Comparison of ENCODE assay signal across 8 cellular contexts in the genomic region with DNA sequence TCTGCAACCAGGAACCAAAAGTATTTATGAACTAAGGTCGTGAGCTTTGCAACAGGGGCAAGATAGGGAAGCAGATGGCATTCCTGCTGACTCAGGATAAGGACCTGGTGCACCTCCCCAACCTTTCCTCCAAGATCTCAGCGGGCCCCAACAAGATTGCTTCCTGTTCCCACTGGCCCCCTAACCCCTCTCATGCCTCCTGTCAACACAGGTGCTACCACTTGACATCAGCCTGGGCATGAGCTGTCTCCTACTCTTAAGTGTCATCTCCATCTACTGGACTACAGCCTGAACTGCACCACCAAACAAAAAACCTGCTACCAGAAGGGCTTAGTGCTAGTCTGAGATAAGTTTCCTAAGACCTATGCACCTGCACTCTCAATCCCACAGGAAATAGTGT. TPM values are rescaled to one million over a fixed set of nuclear protein-coding genes. Genes with fewer than 3 reads are reported as not detected.
DNase-seq lines count a peak whose midpoint lies in the region; ATAC-seq, FAIRE-seq and TF ChIP-seq lines count a peak whose summit lies in the region.

No MANE protein-coding gene starts in this region.

- intact Hi-C loops in mucosa of descending colon (cut with DNase I, micrococcal nuclease), result no loop called here
- intact Hi-C loops in uterus (cut with DNase I; ENCODE audit: low total_unique reads), result no loop called here

- in situ Hi-C loops in brain microvascular endothelial cell (cut with HindIII; ENCODE audit: low pct_ligation_motif_present, low sequenced_read_pairs), result no loop called here

- no peak for FAIRE-seq in H54 (lab: Jason Lieb, UNC)

- ATAC-seq in mucosa of descending colon (peak; percentile 77), HG03196 (IDR thresholded peaks at IDR 0.05; ENCODE audit: unreplicated experiment) (no peak)

- H3K27me3 ChIP-seq in brain microvascular endothelial cell (replicated peaks) (no peaks in the 10 kb centered on the region), uterus (no peaks in the 10 kb centered on the region)

- CTCF ChIA-PET in AG04449 (lab: Yijun Ruan, JAX), result interaction anchor here (0.7 to 3.4 kb wide), 5 partner anchors 10 to 481 kb away, joined by 3 to 13 read pairs (median 3); no protein-coding TSS in a partner anchor

- H3K9me3 ChIP-seq in mucosa of descending colon, result peaks cover 10% of the 10 kb centered on the region
- no peaks in the 10 kb centered on the region for H3K9me3 ChIP-seq in uterus

- H3K4me3 ChIP-seq in AG04449 (ENCODE audit: low read depth, low read length) (no peak overlapping the region), brain microvascular endothelial cell (ENCODE audit: low read depth, low read length) (no peak overlapping the region), mucosa of descending colon (no peak overlapping the region), uterus (no peak overlapping the region)

- TF ChIP-seq CTCF in AG04449 (IDR thresholded peaks at IDR 0.05; ENCODE audit: insufficient read depth, low read length, missing control alignments) (peak; percentile 53), GM10266 (IDR thresholded peaks at IDR 0.05; ENCODE audit: control insufficient read depth, insufficient read depth, low read depth, missing control alignments) (peak; percentile 42), brain microvascular endothelial cell (IDR thresholded peaks at IDR 0.05; ENCODE audit: low read depth, low read length, missing control alignments) (peak; percentile 77), mucosa of descending colon (IDR thresholded peaks at IDR 0.05) (no peak), uterus (IDR thresholded peaks at IDR 0.05) (no peak)

- DNase-seq in AG04449 (ENCODE audit: low read depth, low spot score) (peak; percentile 5), GM10266 (ENCODE audit: extremely low spot score) (peak; percentile 38), NCI-H2171 treated with DMSO at 0.1 percent for 48 hours (lab: John Stamatoyannopoulos, UW) (peak; percentile 74), brain microvascular endothelial cell (peak; percentile 35), mucosa of descending colon (peak in 1 of 3 donors; percentile 38), uterus (no peak), H54 (ENCODE audit: insufficient read length, low spot score) (no peak)

- H3K4me1 ChIP-seq in mucosa of descending colon (ENCODE audit: low read depth) (no peaks in the 10 kb centered on the region), uterus (no peaks in the 10 kb centered on the region)

- H3K36me3 ChIP-seq in brain microvascular endothelial cell (replicated peaks) (no peaks in the 10 kb centered on the region), mucosa of descending colon (ENCODE audit: low read depth) (no peaks in the 10 kb centered on the region), uterus (no peaks in the 10 kb centered on the region)

- no peak for TF ChIP-seq POLR2A in uterus (IDR thresholded peaks at IDR 0.05)
- no peak for TF ChIP-seq POLR2A in H54 (IDR thresholded peaks at IDR 0.05; ENCODE audit: low read depth, low read length)

- no peak overlapping the region for H3K27ac ChIP-seq in brain microvascular endothelial cell
- no peak overlapping the region for H3K27ac ChIP-seq in uterus

- POLR2A ChIA-PET in AG04449 (lab: Yijun Ruan, JAX), result no interaction called here

RNA-seq across cellular contexts. Expression of gene MED6, which starts 32.7 kb away (rescaled TPM):
- 10 to 100 TPM; 24.4 to 30.9 (median 27.6) TPM for total RNA-seq in mucosa of descending colon
- total RNA-seq in uterus, result 10 to 100 TPM; 27.6 to 71.8 (median 45.9) TPM

RNA-seq across cellular contexts. Expression of gene ADAM20, which starts 33.0 kb away (rescaled TPM):
- total RNA-seq in mucosa of descending colon (1 to 10 TPM in 1 of 3 donors, under 1 TPM in 2; 0.27 to 1.1 (median 0.72) TPM), uterus (1 to 10 TPM in 2 of 4 donors, under 1 TPM in 1, not detected in 1; 0.51 to 4.5 (median 1.7) TPM)

Comparison
In these comparisons a context has a peak if more than half of its experiments do, and no peak if none do; other contexts are left out.
1. DNase-seq: peak in AG04449 (single experiment), GM10266 (single experiment), NCI-H2171 treated with DMSO at 0.1 percent for 48 hours (single experiment) and brain microvascular endothelial cell (single experiment); none in uterus (0 of 2) and H54 (single experiment).
2. CTCF ChIP-seq: peak in AG04449 (single experiment), GM10266 (single experiment) and brain microvascular endothelial cell (single experiment); none in mucosa of descending colon (single experiment) and uterus (0 of 4).